1 cellular context compared by ENCODE assay signal in the genomic region with DNA sequence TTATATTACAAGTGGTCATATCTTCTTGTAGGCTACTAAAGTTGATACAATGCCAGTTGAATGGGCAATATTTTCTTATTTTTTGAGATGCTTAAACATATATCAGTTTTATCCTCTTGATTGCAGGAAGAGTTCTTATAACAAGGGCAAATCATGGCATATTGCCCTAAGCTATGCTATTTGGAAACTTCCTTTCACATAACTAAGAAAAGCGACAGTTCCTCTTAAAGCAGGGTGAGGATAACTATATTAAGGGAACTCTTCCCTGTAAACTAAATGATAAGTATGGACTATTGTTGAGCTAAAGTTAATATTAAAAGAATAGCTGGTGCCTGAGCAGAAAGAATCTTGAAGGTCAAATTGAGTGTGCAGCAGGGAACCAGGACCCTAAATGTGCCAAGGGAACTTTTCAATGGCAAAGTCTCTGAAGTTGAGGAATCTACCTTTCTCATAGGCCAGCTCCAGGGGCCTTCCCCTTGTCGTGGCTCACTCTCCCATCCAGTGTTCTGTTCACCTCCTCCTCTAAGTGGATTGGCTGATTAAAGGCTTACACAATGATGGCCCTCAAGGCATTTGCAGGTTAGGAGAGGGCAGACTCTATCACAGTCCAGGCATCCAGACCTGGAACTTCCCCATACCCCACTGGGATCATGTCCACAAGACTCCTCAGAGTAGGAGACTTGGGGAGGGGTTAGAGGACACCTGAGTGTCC.
A peak's percentile ranks its signal among the peaks of the same experiment; 100 is the strongest.
TF ChIP-seq lines count a peak whose summit lies in the region.

No MANE protein-coding gene starts in this region.

TF ChIP-seq in K562, 482 proteins besides CTCF, POLR2A, EP300 and RAD21 (continued from another document):
- TF ChIP-seq ATF2 (CRISPR knock-in tag; IDR thresholded peaks at IDR 0.05) (no peak), HBP1 (CRISPR knock-in tag; IDR thresholded peaks at IDR 0.05) (no peak), MCM7 (IDR thresholded peaks at IDR 0.05) (no peak), SMAD4 (CRISPR knock-in tag; conservative IDR thresholded peaks at IDR 0.05) (0 out of 2 replicates have a peak, but pooled peaks have one; percentile 14), CHD2 (IDR thresholded peaks at IDR 0.05; ENCODE audit: low read depth, low read length) (no peak), KLF16 (IDR thresholded peaks at IDR 0.05) (no peak), U2AF1 (optimal IDR thresholded peaks at IDR 0.05; ENCODE audit: low read depth, low read length) (no peak), SNIP1 (IDR thresholded peaks at IDR 0.05; ENCODE audit: low read depth) (no peak), SMARCE1 (IDR thresholded peaks at IDR 0.05) (no peak), RREB1 (CRISPR knock-in tag; IDR thresholded peaks at IDR 0.05) (0 out of 2 replicates have a peak, but pooled peaks have one; percentile 37), NFIX (CRISPR knock-in tag; IDR thresholded peaks at IDR 0.05; ENCODE audit: low read depth) (no peak), ZNF311 (CRISPR knock-in tag; IDR thresholded peaks at IDR 0.05) (peak; percentile 69; the same call in 1 of the 2 replicates), FOXK2 (conservative IDR thresholded peaks at IDR 0.05 in 1 of 2, IDR thresholded peaks at IDR 0.05 in 1 of 2; ENCODE audit: low read depth in 2 of 2) (no peak), PHB2 (IDR thresholded peaks at IDR 0.05; ENCODE audit: low read depth) (no peak), FOXP1 (CRISPR knock-in tag; IDR thresholded peaks at IDR 0.05) (no peak), PHF20 (IDR thresholded peaks at IDR 0.05; ENCODE audit: partially characterized antibody) (no peak), NCOA2 (IDR thresholded peaks at IDR 0.05; ENCODE audit: partially characterized antibody in 2 of 2) (no peak), FOXK1 (CRISPR knock-in tag; IDR thresholded peaks at IDR 0.05; ENCODE audit: borderline replicate concordance) (0 out of 2 replicates have a peak, but pooled peaks have one; percentile 36), ZNF124 (CRISPR knock-in tag; IDR thresholded peaks at IDR 0.05) (no peak)
- TF ChIP-seq, protein P1, sequence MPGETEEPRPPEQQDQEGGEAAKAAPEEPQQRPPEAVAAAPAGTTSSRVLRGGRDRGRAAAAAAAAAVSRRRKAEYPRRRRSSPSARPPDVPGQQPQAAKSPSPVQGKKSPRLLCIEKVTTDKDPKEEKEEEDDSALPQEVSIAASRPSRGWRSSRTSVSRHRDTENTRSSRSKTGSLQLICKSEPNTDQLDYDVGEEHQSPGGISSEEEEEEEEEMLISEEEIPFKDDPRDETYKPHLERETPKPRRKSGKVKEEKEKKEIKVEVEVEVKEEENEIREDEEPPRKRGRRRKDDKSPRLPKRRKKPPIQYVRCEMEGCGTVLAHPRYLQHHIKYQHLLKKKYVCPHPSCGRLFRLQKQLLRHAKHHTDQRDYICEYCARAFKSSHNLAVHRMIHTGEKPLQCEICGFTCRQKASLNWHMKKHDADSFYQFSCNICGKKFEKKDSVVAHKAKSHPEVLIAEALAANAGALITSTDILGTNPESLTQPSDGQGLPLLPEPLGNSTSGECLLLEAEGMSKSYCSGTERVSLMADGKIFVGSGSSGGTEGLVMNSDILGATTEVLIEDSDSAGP (CRISPR knock-in tag; IDR thresholded peaks at IDR 0.05): no peak
- TF ChIP-seq, protein P2, sequence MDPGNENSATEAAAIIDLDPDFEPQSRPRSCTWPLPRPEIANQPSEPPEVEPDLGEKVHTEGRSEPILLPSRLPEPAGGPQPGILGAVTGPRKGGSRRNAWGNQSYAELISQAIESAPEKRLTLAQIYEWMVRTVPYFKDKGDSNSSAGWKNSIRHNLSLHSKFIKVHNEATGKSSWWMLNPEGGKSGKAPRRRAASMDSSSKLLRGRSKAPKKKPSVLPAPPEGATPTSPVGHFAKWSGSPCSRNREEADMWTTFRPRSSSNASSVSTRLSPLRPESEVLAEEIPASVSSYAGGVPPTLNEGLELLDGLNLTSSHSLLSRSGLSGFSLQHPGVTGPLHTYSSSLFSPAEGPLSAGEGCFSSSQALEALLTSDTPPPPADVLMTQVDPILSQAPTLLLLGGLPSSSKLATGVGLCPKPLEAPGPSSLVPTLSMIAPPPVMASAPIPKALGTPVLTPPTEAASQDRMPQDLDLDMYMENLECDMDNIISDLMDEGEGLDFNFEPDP (CRISPR knock-in tag; IDR thresholded peaks at IDR 0.05): no peak
TF ChIP-seq in K562: peak in this region for 8.
